In the genomic region with DNA sequence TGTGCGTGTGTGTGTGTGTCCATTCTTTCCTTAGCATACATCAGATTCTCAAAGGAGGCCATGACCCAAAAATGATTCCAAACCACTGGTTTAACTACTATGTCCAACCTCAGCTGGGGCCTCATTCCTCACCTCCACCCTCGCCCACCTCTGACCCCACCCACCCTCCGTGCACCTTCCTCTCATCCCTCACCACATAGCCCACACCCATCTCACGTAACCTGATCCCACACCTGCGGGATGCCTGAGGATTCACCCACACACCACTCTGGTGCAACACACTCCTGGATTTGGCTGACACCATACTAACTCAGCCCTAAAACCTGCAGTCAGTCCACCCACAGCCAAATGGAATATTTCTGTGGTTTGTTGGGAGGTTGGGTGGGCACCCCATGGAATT, we compare ENCODE assay signal across 33 cellular contexts.
"Had no signal": no experiment of that assay in that cellular context is flagged by ENCODE, and none has a peak within 500 bp of the region (broad histone marks: within the 10 kb centered on the region; RNA-seq: fewer than 3 reads in every experiment).

No MANE protein-coding gene starts in this region.

- H3K4me3 ChIP-seq: cardiac muscle cell, colonic mucosa, heart left ventricle, left ventricle myocardium inferior, lung, mucosa of descending colon, ovary, skin epidermis, testis, transverse colon had no signal

- H3K9me3 Mint-ChIP-seq: activated CD4-positive, alpha-beta memory T cell treated with anti-CD3 and anti-CD28 coated beads, Interleukin-2, amount 10 ng/mL, durations not matched to agents 7 days and 5 days; activated CD4-positive, alpha-beta T cell treated with anti-CD3 and anti-CD28 coated beads, Interleukin-2, amount 10 ng/mL, durations not matched to agents 7 days and 5 days; activated naive CD4-positive, alpha-beta T cell treated with anti-CD3 and anti-CD28 coated beads, Interleukin-2, amount 50 U/mL, for 24 hours; activated T-cell treated with anti-CD3 and anti-CD28 coated beads, Interleukin-2, amount 50 U/mL, for 24 hours; effector memory CD8-positive, alpha-beta T cell; nephron; T-helper 1 cell treated with Interleukin-12 subunit alpha and Interleukin-12 subunit beta and Interleukin-4 antibody, amounts not matched to agents 30 μg/mL and 1 μg/mL, for 36 hours had no signal

- H3K27ac ChIP-seq: cardiac muscle cell, colonic mucosa, heart left ventricle, left ventricle myocardium inferior, neutrophil, ovary, testis, transverse colon, WERI-Rb-1 had no signal

- H3K27ac Mint-ChIP-seq: activated CD4-positive, alpha-beta memory T cell treated with anti-CD3 and anti-CD28 coated beads, Interleukin-2, amount 10 ng/mL, durations not matched to agents 7 days and 5 days; activated CD4-positive, alpha-beta T cell treated with anti-CD3 and anti-CD28 coated beads, Interleukin-2, amount 10 ng/mL, durations not matched to agents 7 days and 5 days; activated naive CD4-positive, alpha-beta T cell treated with anti-CD3 and anti-CD28 coated beads, Interleukin-2, amount 50 U/mL, for 24 hours; activated T-cell treated with anti-CD3 and anti-CD28 coated beads, Interleukin-2, amount 50 U/mL, for 24 hours; effector memory CD8-positive, alpha-beta T cell; nephron; progenitor cell of endocrine pancreas; T-helper 1 cell treated with Interleukin-12 subunit alpha and Interleukin-12 subunit beta and Interleukin-4 antibody, amounts not matched to agents 30 μg/mL and 1 μg/mL, for 36 hours had no signal

- H3K4me3 Mint-ChIP-seq: activated CD4-positive, alpha-beta memory T cell treated with anti-CD3 and anti-CD28 coated beads, Interleukin-2, amount 10 ng/mL, durations not matched to agents 7 days and 5 days; activated CD4-positive, alpha-beta T cell treated with anti-CD3 and anti-CD28 coated beads, Interleukin-2, amount 10 ng/mL, durations not matched to agents 7 days and 5 days; activated naive CD4-positive, alpha-beta T cell treated with anti-CD3 and anti-CD28 coated beads, Interleukin-2, amount 50 U/mL, for 24 hours; activated T-cell treated with anti-CD3 and anti-CD28 coated beads, Interleukin-2, amount 50 U/mL, for 24 hours; effector memory CD8-positive, alpha-beta T cell; T-helper 1 cell treated with Interleukin-12 subunit alpha and Interleukin-12 subunit beta and Interleukin-4 antibody, amounts not matched to agents 30 μg/mL and 1 μg/mL, for 36 hours had no signal

- H3K9me3 ChIP-seq: colonic mucosa, heart left ventricle, left ventricle myocardium inferior, mucosa of descending colon, neutrophil, ovary, testis, transverse colon had no signal

- DNase-seq: activated CD4-positive, alpha-beta memory T cell treated with anti-CD3 and anti-CD28 coated beads, Interleukin-2, amount 10 ng/mL, durations not matched to agents 7 days and 5 days; activated CD4-positive, alpha-beta T cell treated with anti-CD3 and anti-CD28 coated beads, Interleukin-2, amount 10 ng/mL, durations not matched to agents 7 days and 5 days; activated CD4-positive, CD25-positive, alpha-beta regulatory T cell treated with anti-CD3 and anti-CD28 coated beads, Interleukin-2, amount 50 U/mL, for 72 hours; activated CD8-positive, alpha-beta memory T cell treated with anti-CD3 and anti-CD28 coated beads, Interleukin-2, amount 50 U/mL, for 48 hours; activated gamma-delta T cell; activated T-cell treated with anti-CD3 and anti-CD28 coated beads, Interleukin-2, amount 50 U/mL, for 24 hours; anterior cingulate cortex; cerebellar nuclear complex; colonic mucosa; effector memory CD8-positive, alpha-beta T cell; foreskin fibroblast; heart left ventricle; hypothalamus; left ventricle myocardium inferior; mucosa of descending colon; ovary; stimulated activated CD4-positive, alpha-beta T cell treated with anti-CD3 and anti-CD28 coated beads, Interleukin-12 subunit alpha, Interleukin-12 subunit beta, amount 100 ng/mL, for 4 hours; stimulated activated CD4-positive, alpha-beta T cell treated with anti-CD3 and anti-CD28 coated beads, Interleukin-4, amount 100 ng/mL, for 1 hour; stimulated activated naive CD8-positive, alpha-beta T cell treated with anti-CD3 and anti-CD28 coated beads, Interleukin-15, Interleukin-2, amounts not matched to agents 100 U/mL and 50 U/mL, for 24 hours; T-helper 9 cell; testis; transverse colon; WERI-Rb-1 had no signal

- H3K36me3 ChIP-seq: colonic mucosa, neutrophil, ovary, transverse colon had no signal

- ATAC-seq: effector memory CD8-positive, alpha-beta T cell; esophagus mucosa; heart left ventricle; mucosa of descending colon; sciatic nerve; stimulated activated naive CD8-positive, alpha-beta T cell treated with anti-CD3 and anti-CD28 coated beads, Interleukin-15, Interleukin-2, amounts not matched to agents 100 U/mL and 50 U/mL, for 24 hours had no signal

- H3K27me3 ChIP-seq: cardiac muscle cell, colonic mucosa, ovary, testis had no signal

- H3K4me1 ChIP-seq: colonic mucosa had no signal

- H3K36me3 Mint-ChIP-seq: activated naive CD4-positive, alpha-beta T cell treated with anti-CD3 and anti-CD28 coated beads, Interleukin-2, amount 50 U/mL, for 24 hours had no signal
